In the genomic region with DNA sequence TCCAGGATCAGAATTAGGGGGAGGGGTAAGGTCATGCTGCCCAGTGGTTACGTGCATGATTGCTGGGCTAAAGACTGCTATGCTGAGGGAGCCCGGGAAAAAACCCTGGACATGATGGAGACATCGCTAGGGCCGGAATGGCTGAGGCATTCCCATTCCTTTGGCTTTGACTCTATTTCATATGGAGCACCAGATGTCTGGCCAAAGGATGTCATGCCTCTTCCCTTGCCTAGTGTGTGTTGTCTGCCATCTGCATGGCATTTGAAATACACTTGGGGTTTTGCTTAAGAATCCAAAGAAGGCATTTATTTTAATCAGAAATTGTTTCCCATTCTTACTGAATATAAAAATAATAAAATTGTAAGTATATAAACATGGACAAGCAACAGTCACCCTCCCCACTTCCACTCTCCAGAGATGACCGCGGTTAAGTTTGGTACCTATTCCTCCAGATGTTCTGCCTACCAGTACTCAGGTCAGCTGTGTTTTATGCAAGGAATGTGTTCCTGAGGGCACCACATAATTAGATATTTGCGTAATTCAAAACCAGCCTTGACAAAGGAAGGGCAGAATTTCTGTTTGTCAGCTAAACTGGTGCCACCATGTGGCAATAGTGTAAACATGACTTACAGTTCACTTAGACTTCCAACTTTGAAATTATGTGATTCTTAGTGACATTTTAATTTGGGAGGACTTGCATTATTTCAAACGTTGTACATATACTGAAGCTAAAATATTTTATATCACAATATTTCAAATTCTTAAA, we compare ENCODE assay signal across 8 cellular contexts.
DNase-seq lines count a peak whose midpoint lies in the region; ATAC-seq, FAIRE-seq and TF ChIP-seq lines count a peak whose summit lies in the region.

No MANE protein-coding gene starts in this region.

- DNase-seq in AG10803 (ENCODE audit: low read depth) (peak; percentile 91), GM13977 (ENCODE audit: low spot score) (peak; percentile 32), NCI-H510A (lab: John Stamatoyannopoulos, UW) (peak; percentile 1), pancreas (no peak)
- no peak for DNase-seq in activated CD8-positive, alpha-beta memory T cell treated with anti-CD3 and anti-CD28 coated beads, Interleukin-2, amount 10 ng/mL, durations not matched to agents 7 days and 5 days

- WGBS in pancreas, 2 donors = 37 to 40% methylated on average over 8 of the region's 8 CpGs

- H3K27ac ChIP-seq in pancreas = no peak overlapping the region

- intact Hi-C loops in pancreas (cut with DNase I) = no loop called here

- H3K4me3 ChIP-seq in AG10803 (ENCODE audit: low read length) (no peak overlapping the region), pancreas (no peak overlapping the region)

- peaks cover 0 to 5% (median 0%) of the 10 kb centered on the region in 4 donors for H3K27me3 ChIP-seq in pancreas

- H3K9me3 ChIP-seq in pancreas = no peaks in the 10 kb centered on the region

- H3K27me3 Mint-ChIP-seq in activated CD8-positive, alpha-beta memory T cell treated with anti-CD3 and anti-CD28 coated beads, Interleukin-2, amount 10 ng/mL, durations not matched to agents 7 days and 5 days = no peaks in the 10 kb centered on the region

- no peaks in the 10 kb centered on the region for H3K9me3 Mint-ChIP-seq in activated CD8-positive, alpha-beta memory T cell treated with anti-CD3 and anti-CD28 coated beads, Interleukin-2, amount 10 ng/mL, durations not matched to agents 7 days and 5 days (ENCODE audit: low read depth)

- no peaks in the 10 kb centered on the region for H3K4me1 ChIP-seq in pancreas

- no peak overlapping the region for H3K27ac Mint-ChIP-seq in activated CD8-positive, alpha-beta memory T cell treated with anti-CD3 and anti-CD28 coated beads, Interleukin-2, amount 10 ng/mL, durations not matched to agents 7 days and 5 days

- H3K4me1 Mint-ChIP-seq in activated CD8-positive, alpha-beta memory T cell treated with anti-CD3 and anti-CD28 coated beads, Interleukin-2, amount 10 ng/mL, durations not matched to agents 7 days and 5 days = no peaks in the 10 kb centered on the region

- CTCF ChIA-PET in activated CD8-positive, alpha-beta memory T cell treated with anti-CD3 and anti-CD28 coated beads, Interleukin-2, amount 10 ng/mL, durations not matched to agents 7 days and 5 days (lab: Charles Lee) = interaction anchor here (1.9 kb wide), 1 partner anchor 20 kb away, joined by 8 read pairs; no protein-coding TSS in a partner anchor

- no peaks in the 10 kb centered on the region for H3K36me3 Mint-ChIP-seq in activated CD8-positive, alpha-beta memory T cell treated with anti-CD3 and anti-CD28 coated beads, Interleukin-2, amount 10 ng/mL, durations not matched to agents 7 days and 5 days

- FAIRE-seq in colon (lab: Jason Lieb, UNC) = peak; percentile 70
- peak; percentile 63 for FAIRE-seq in pancreas (lab: Jason Lieb, UNC)

- no peak overlapping the region for H3K4me3 Mint-ChIP-seq in activated CD8-positive, alpha-beta memory T cell treated with anti-CD3 and anti-CD28 coated beads, Interleukin-2, amount 10 ng/mL, durations not matched to agents 7 days and 5 days

- in situ Hi-C loops in GM13977 (cut with MboI; ENCODE audit: low pct_unique_long_range_greater_than_20kb, low sequenced_read_pairs, unreplicated experiment) = loop anchor here (25.0 kb wide), 1 partner anchor 257 kb away; no protein-coding TSS in a partner anchor

- H3K36me3 ChIP-seq in pancreas = no peaks in the 10 kb centered on the region

- TF ChIP-seq CTCF in AG10803 (conservative IDR thresholded peaks at IDR 0.05; ENCODE audit: low read length) = peak; percentile 50
- TF ChIP-seq CTCF in GM13977 (IDR thresholded peaks at IDR 0.05; ENCODE audit: extremely low read depth, insufficient read depth, missing control alignments) = peak; percentile 55
- no peak for TF ChIP-seq CTCF in pancreas (IDR thresholded peaks at IDR 0.05)

- peak in 3 of 4 donors; percentile 54 to 62 (median 60) for ATAC-seq in pancreas
- ATAC-seq in activated CD8-positive, alpha-beta memory T cell treated with anti-CD3 and anti-CD28 coated beads, Interleukin-2, amount 10 ng/mL, durations not matched to agents 7 days and 5 days = no peak
- ATAC-seq in GM19397 (IDR thresholded peaks at IDR 0.05; ENCODE audit: unreplicated experiment) = no peak
- ATAC-seq in GM21619 (IDR thresholded peaks at IDR 0.05; ENCODE audit: unreplicated experiment) = no peak

Comparison
In these comparisons a context has a peak if more than half of its experiments do, and no peak if none do; other contexts are left out.
1. DNase-seq: peak in AG10803 (single experiment), GM13977 (single experiment) and NCI-H510A (single experiment); none in pancreas (0 of 6) and activated CD8-positive, alpha-beta memory T cell treated with anti-CD3 and anti-CD28 coated beads, Interleukin-2, amount 10 ng/mL, durations not matched to agents 7 days and 5 days (single experiment).
2. CTCF ChIP-seq: peak in AG10803 (single experiment) and GM13977 (single experiment); none in pancreas (0 of 4).
3. ATAC-seq: peak in pancreas (3 of 4); none in activated CD8-positive, alpha-beta memory T cell treated with anti-CD3 and anti-CD28 coated beads, Interleukin-2, amount 10 ng/mL, durations not matched to agents 7 days and 5 days (single experiment), GM19397 (single experiment) and GM21619 (single experiment).